ENCODE assay signal across 24 cellular contexts in genomic region chr5:147515269-147515668, GRCh38. TPM values are rescaled to one million over a fixed set of nuclear protein-coding genes. Genes with fewer than 3 reads are reported as not detected.
"Had no signal": no experiment of that assay in that cellular context is flagged by ENCODE, and none has a peak within 500 bp of the region (broad histone marks: within the 10 kb centered on the region; RNA-seq: fewer than 3 reads in every experiment).

No MANE protein-coding gene starts in this region.

- H3K4me1 ChIP-seq: left lung, right lobe of liver, testis had no signal

- H3K9me3 ChIP-seq: esophagus squamous epithelium, left lung, right lobe of liver, testis, transverse colon had no signal

- H3K4me3 ChIP-seq: esophagus squamous epithelium, left lung, lung, right lobe of liver, testis, transverse colon had no signal

- ATAC-seq: activated T-cell treated with anti-CD3 and anti-CD28 coated beads, Interleukin-2, amount 50 U/mL, for 4 hours; activated T-helper 17 cell treated with anti-CD3 and anti-CD28 coated beads, Interleukin-2, amount 50 U/mL, for 72 hours; left lung; natural killer cell; right lobe of liver; stimulated activated naive CD8-positive, alpha-beta T cell treated with anti-CD3 and anti-CD28 coated beads, Interleukin-15, Interleukin-2, amounts not matched to agents 100 U/mL and 50 U/mL, for 24 hours; T-helper 17 cell had no signal

- H3K36me3 ChIP-seq: brain microvascular endothelial cell, esophagus squamous epithelium, left lung, right lobe of liver, transverse colon had no signal

- H3K27me3 ChIP-seq: brain microvascular endothelial cell, right lobe of liver, testis, transverse colon had no signal

- DNase-seq: activated CD4-positive, alpha-beta memory T cell treated with anti-CD3 and anti-CD28 coated beads for 36 hours; activated CD4-positive, alpha-beta T cell treated with anti-CD3 and anti-CD28 coated beads, Interleukin-2, amount 10 ng/mL, durations not matched to agents 24 days and 14 days; activated CD4-positive, CD25-positive, alpha-beta regulatory T cell treated with anti-CD3 and anti-CD28 coated beads, Interleukin-2, amount 50 U/mL, for 72 hours; activated gamma-delta T cell treated with Interleukin-2 at 50 U/mL for 16 hours; activated naive CD4-positive, alpha-beta T cell treated with anti-CD3 and anti-CD28 coated beads, Interleukin-2, amount 50 U/mL, for 16 hours; activated T-cell treated with anti-CD3 and anti-CD28 coated beads, Interleukin-2, amount 50 U/mL, for 4 hours; amniotic stem cell; brain microvascular endothelial cell; effector CD8-positive, alpha-beta T cell; esophagus squamous epithelium; foreskin melanocyte; left lung; mesendoderm; natural killer cell; right lobe of liver; stimulated activated CD4-positive, alpha-beta T cell treated with anti-CD3 and anti-CD28 coated beads, Interleukin-2, amount 100 ng/mL, for 48 hours; stimulated activated naive CD8-positive, alpha-beta T cell treated with anti-CD3 and anti-CD28 coated beads, Interleukin-15, Interleukin-2, amounts not matched to agents 100 U/mL and 50 U/mL, for 24 hours; T-helper 17 cell; T1000; testis; transverse colon had no signal

- H3K27ac ChIP-seq: brain microvascular endothelial cell, epithelial cell of prostate, esophagus squamous epithelium, left lung, right lobe of liver, testis, transverse colon had no signal

RNA-seq across cellular contexts. Expression of gene DPYSL3, which starts 5.4 kb away (rescaled TPM):
- total RNA-seq: activated CD4-positive, alpha-beta memory T cell treated with anti-CD3 and anti-CD28 coated beads for 36 hours; natural killer cell; T-helper 17 cell had no signal
